In genomic region chr20:57420571-57421257, GRCh38 we compare ENCODE assay signal across 30 cellular contexts. TPM values are rescaled to one million over a fixed set of nuclear protein-coding genes. Genes with fewer than 3 reads are reported as not detected.
A peak's percentile ranks its signal among the peaks of the same experiment; 100 is the strongest.
DNase-seq lines count a peak whose midpoint lies in the region; TF ChIP-seq lines count a peak whose summit lies in the region.
"Had no signal": no experiment of that assay in that cellular context is flagged by ENCODE, and none has a peak within 500 bp of the region (broad histone marks: within the 10 kb centered on the region; RNA-seq: fewer than 3 reads in every experiment).

No MANE protein-coding gene starts in this region.

- H3K9me3 ChIP-seq in BLaER1 treated with 17β-estradiol and CSF1 and Interleukin-3, amounts not matched to agents 10 nM and 100 nM (replicated peaks in 1 of 11): no peaks in the 10 kb centered on the region
- H3K9me3 ChIP-seq: heart right ventricle, MG63, mucosa of descending colon, ovary, thoracic aorta had no signal

- H3K4me2 ChIP-seq in BLaER1 treated with 17β-estradiol and CSF1 and Interleukin-3, amounts not matched to agents 10 nM and 100 nM: peak overlapping the region; percentile 59 to 96 (median 85)
- H3K4me2 ChIP-seq: KMS-11 had no signal

- H3K27me3 ChIP-seq in BLaER1 treated with 17β-estradiol and CSF1 and Interleukin-3, amounts not matched to agents 10 nM and 100 nM: no peaks in the 10 kb centered on the region
- H3K27me3 ChIP-seq: MG63, ovary had no signal

- peak overlapping the region in 9 of 11 experiments; percentile 25 to 100 (median 98); a peak in 17 of 22 replicates for H3K27ac ChIP-seq in BLaER1 treated with 17β-estradiol and CSF1 and Interleukin-3, amounts not matched to agents 10 nM and 100 nM
- H3K27ac ChIP-seq: coronary artery, heart right ventricle, KMS-11, ovary, thoracic aorta had no signal

- DNase-seq in activated CD4-positive, alpha-beta T cell treated with anti-CD3 and anti-CD28 coated beads, Interleukin-2, amount 10 ng/mL, durations not matched to agents 7 days and 5 days: no peak
- DNase-seq in activated CD4-positive, alpha-beta T cell treated with anti-CD3 and anti-CD28 coated beads for 1 hour: no peak
- DNase-seq in NCI-H2171 (lab: John Stamatoyannopoulos, UW) (peak; percentile 38), left kidney (ENCODE audit: low read depth, low spot score) (peak; percentile 58), HEK293T (ENCODE audit: extremely low spot score) (no peak), HuH-7.5 (ENCODE audit: low spot score) (no peak), foreskin melanocyte (no peak)
- DNase-seq: activated CD4-positive, alpha-beta T cell treated with anti-CD3 and anti-CD28 coated beads, Interleukin-2, amount 10 ng/mL, durations not matched to agents 24 days and 14 days; activated gamma-delta T cell treated with Interleukin-2 at 50 U/mL for 16 hours; activated naive CD8-positive, alpha-beta T cell treated with anti-CD3 and anti-CD28 coated beads, Interleukin-2, amount 50 U/mL, for 24 hours; activated T-cell treated with anti-CD3 and anti-CD28 coated beads, Interleukin-2, amount 50 U/mL, for 48 hours; caudate nucleus; CD4-positive, CD25-positive, alpha-beta regulatory T cell; effector memory CD4-positive, alpha-beta T cell; heart right ventricle; mammary epithelial cell; MG63; NCI-H1105; NCI-H2029; NCI-H446 treated with DMSO at 0.1 percent for 48 hours; NCI-H82; nephron progenitor cell; ovary; stimulated activated naive CD4-positive, alpha-beta T cell; T-cell had no signal

- H3K27me3 Mint-ChIP-seq in activated CD4-positive, alpha-beta T cell treated with anti-CD3 and anti-CD28 coated beads, Interleukin-2, amount 10 ng/mL, durations not matched to agents 7 days and 5 days: peaks cover 4% of the 10 kb centered on the region
- H3K27me3 Mint-ChIP-seq: activated naive CD8-positive, alpha-beta T cell treated with anti-CD3 and anti-CD28 coated beads, Interleukin-2, amount 50 U/mL, for 24 hours; T-cell had no signal

- H3K27ac Mint-ChIP-seq in activated CD4-positive, alpha-beta T cell treated with anti-CD3 and anti-CD28 coated beads, Interleukin-2, amount 10 ng/mL, durations not matched to agents 7 days and 5 days: peak overlapping the region; percentile 46
- H3K27ac Mint-ChIP-seq: activated CD4-positive, alpha-beta T cell treated with anti-CD3 and anti-CD28 coated beads, Interleukin-2, amount 10 ng/mL, durations not matched to agents 24 days and 14 days; activated naive CD8-positive, alpha-beta T cell treated with anti-CD3 and anti-CD28 coated beads, Interleukin-2, amount 50 U/mL, for 24 hours; CD4-positive, CD25-positive, alpha-beta regulatory T cell; nephron progenitor cell; T-cell had no signal

- H3K9ac ChIP-seq in BLaER1 treated with 17β-estradiol and CSF1 and Interleukin-3, amounts not matched to agents 10 nM and 100 nM: peak overlapping the region in 9 of 11 experiments; percentile 18 to 88 (median 61); a peak in 15 of 22 replicates
- H3K9ac ChIP-seq: KMS-11 had no signal

- no peak overlapping the region for H3K4me3 ChIP-seq in BLaER1 treated with 17β-estradiol and CSF1 and Interleukin-3, amounts not matched to agents 10 nM and 100 nM
- H3K4me3 ChIP-seq: coronary artery, heart right ventricle, MG63, mucosa of descending colon, ovary, thoracic aorta had no signal

- no peaks in the 10 kb centered on the region for H4K20me1 ChIP-seq in BLaER1 treated with 17β-estradiol and CSF1 and Interleukin-3, amounts not matched to agents 10 nM and 100 nM

- H3K4me1 Mint-ChIP-seq in activated CD4-positive, alpha-beta T cell treated with anti-CD3 and anti-CD28 coated beads, Interleukin-2, amount 10 ng/mL, durations not matched to agents 7 days and 5 days: peaks cover 35% of the 10 kb centered on the region

- POLR2A ChIA-PET in activated CD4-positive, alpha-beta T cell treated with anti-CD3 and anti-CD28 coated beads, Interleukin-2, amount 10 ng/mL, durations not matched to agents 7 days and 5 days (lab: Charles Lee): no interaction called here
- POLR2A ChIA-PET in HEK293T (lab: Yijun Ruan, JAX): no interaction called here

- H3K9me3 Mint-ChIP-seq in activated CD4-positive, alpha-beta T cell treated with anti-CD3 and anti-CD28 coated beads, Interleukin-2, amount 10 ng/mL, durations not matched to agents 7 days and 5 days: no peaks in the 10 kb centered on the region
- H3K9me3 Mint-ChIP-seq: activated CD4-positive, alpha-beta T cell treated with anti-CD3 and anti-CD28 coated beads, Interleukin-2, amount 10 ng/mL, durations not matched to agents 24 days and 14 days; activated naive CD8-positive, alpha-beta T cell treated with anti-CD3 and anti-CD28 coated beads, Interleukin-2, amount 50 U/mL, for 24 hours; nephron progenitor cell; T-cell had no signal

- H3K36me3 ChIP-seq in BLaER1 treated with 17β-estradiol and CSF1 and Interleukin-3, amounts not matched to agents 10 nM and 100 nM: no peaks in the 10 kb centered on the region
- H3K36me3 ChIP-seq: heart right ventricle, MG63, ovary, thoracic aorta had no signal

- H3K36me3 Mint-ChIP-seq in activated CD4-positive, alpha-beta T cell treated with anti-CD3 and anti-CD28 coated beads, Interleukin-2, amount 10 ng/mL, durations not matched to agents 7 days and 5 days (ENCODE audit: low read depth): no peaks in the 10 kb centered on the region
- H3K36me3 Mint-ChIP-seq: CD4-positive, CD25-positive, alpha-beta regulatory T cell; T-cell had no signal

- CTCF ChIA-PET in activated CD4-positive, alpha-beta T cell treated with anti-CD3 and anti-CD28 coated beads, Interleukin-2, amount 10 ng/mL, durations not matched to agents 7 days and 5 days (lab: Charles Lee): interaction anchor here (0.8 kb wide), 1 partner anchor 31 kb away, joined by 3 read pairs; no protein-coding TSS in a partner anchor
- CTCF ChIA-PET in HEK293T (lab: Yijun Ruan, JAX): no interaction called here

- H3K4me3 Mint-ChIP-seq in activated CD4-positive, alpha-beta T cell treated with anti-CD3 and anti-CD28 coated beads, Interleukin-2, amount 10 ng/mL, durations not matched to agents 7 days and 5 days: no peak overlapping the region
- H3K4me3 Mint-ChIP-seq: activated CD4-positive, alpha-beta T cell treated with anti-CD3 and anti-CD28 coated beads, Interleukin-2, amount 10 ng/mL, durations not matched to agents 24 days and 14 days; activated naive CD8-positive, alpha-beta T cell treated with anti-CD3 and anti-CD28 coated beads, Interleukin-2, amount 50 U/mL, for 24 hours; CD4-positive, CD25-positive, alpha-beta regulatory T cell; nephron progenitor cell; T-cell had no signal

- peaks cover 51 to 92% (median 84%) of the 10 kb centered on the region in 10 experiments for H3K4me1 ChIP-seq in BLaER1 treated with 17β-estradiol and CSF1 and Interleukin-3, amounts not matched to agents 10 nM and 100 nM

TF ChIP-seq in HEK293T, 16 proteins besides CTCF, POLR2A, EP300 and RAD21:
- TF ChIP-seq ARNT (IDR thresholded peaks at IDR 0.05) (no peak), LEF1 (IDR thresholded peaks at IDR 0.05; ENCODE audit: borderline replicate concordance) (no peak), FOXA1 (IDR thresholded peaks at IDR 0.05) (no peak), SUZ12 (IDR thresholded peaks at IDR 0.05) (no peak), NFRKB (IDR thresholded peaks at IDR 0.05) (no peak), ELF4 (IDR thresholded peaks at IDR 0.05) (no peak), CTBP1 (IDR thresholded peaks at IDR 0.05; ENCODE audit: borderline replicate concordance) (no peak), ZNF384 (IDR thresholded peaks at IDR 0.05) (no peak), BHLHE40 (IDR thresholded peaks at IDR 0.05; ENCODE audit: borderline replicate concordance) (no peak), L3MBTL2 (conservative IDR thresholded peaks at IDR 0.05) (no peak), FOXK2 (IDR thresholded peaks at IDR 0.05) (no peak)

RNA-seq across cellular contexts. Expression of gene RBM38, which starts 29.5 kb away (rescaled TPM):
- 10 to 100 TPM; 97.3 to 98.8 TPM for total RNA-seq in activated CD4-positive, alpha-beta T cell treated with anti-CD3 and anti-CD28 coated beads, Interleukin-2, amount 10 ng/mL, durations not matched to agents 7 days and 5 days

Comparison
In these comparisons a context has a peak if more than half of its experiments do, and no peak if none do; other contexts are left out.
1. DNase-seq: peak in NCI-H2171 (single experiment) and left kidney (single experiment); none in activated CD4-positive, alpha-beta T cell treated with anti-CD3 and anti-CD28 coated beads, Interleukin-2, amount 10 ng/mL, durations not matched to agents 7 days and 5 days (single experiment), activated CD4-positive, alpha-beta T cell treated with anti-CD3 and anti-CD28 coated beads for 1 hour (single experiment), HEK293T (single experiment), HuH-7.5 (single experiment) and foreskin melanocyte (single experiment).